ENCODE assay signal across 24 cellular contexts in the genomic region with DNA sequence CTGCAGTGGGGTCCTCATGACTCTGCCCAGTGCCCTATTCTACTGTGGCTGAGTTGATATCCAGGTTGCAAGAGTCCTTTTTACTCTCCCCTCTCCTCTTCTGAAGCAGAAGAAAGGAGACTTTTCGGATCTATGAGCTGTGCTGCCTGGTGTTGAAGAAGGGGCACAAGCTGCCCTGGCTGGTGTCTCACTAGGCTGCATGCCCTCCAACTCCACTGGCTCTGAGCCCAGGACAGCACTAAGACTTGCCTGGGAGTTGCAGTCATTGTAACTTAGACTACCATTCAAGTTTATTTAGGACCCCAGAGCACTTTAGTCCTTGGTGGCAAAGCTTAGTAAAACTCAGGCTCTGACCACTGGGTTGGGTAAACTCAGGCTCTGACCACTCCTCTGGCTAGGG.
DNase-seq lines count a peak whose midpoint lies in the region; ATAC-seq and TF ChIP-seq lines count a peak whose summit lies in the region.
"Had no signal": no experiment of that assay in that cellular context is flagged by ENCODE, and none has a peak within 500 bp of the region (broad histone marks: within the 10 kb centered on the region; RNA-seq: fewer than 3 reads in every experiment).

No MANE protein-coding gene starts in this region.

- H3K27me3 ChIP-seq in heart left ventricle = no peaks in the 10 kb centered on the region
- H3K27me3 ChIP-seq in left ventricle myocardium inferior (ENCODE audit: low read depth) = no peaks in the 10 kb centered on the region
- peaks cover 0 to 14% of the 10 kb centered on the region in 2 experiments for H3K27me3 ChIP-seq in mesenchymal stem cell (ENCODE audit: control insufficient read depth in 1 of 2, insufficient read depth in 1 of 2, low read length in 2 of 2)
- H3K27me3 ChIP-seq in aorta (ENCODE audit: control insufficient read depth in 1 of 2, insufficient read depth in 2 of 2, low read length in 1 of 2) = no peaks in the 10 kb centered on the region
- H3K27me3 ChIP-seq in smooth muscle cell (ENCODE audit: low read depth) = no peaks in the 10 kb centered on the region

- H3K9me3 ChIP-seq in heart left ventricle (no peaks in the 10 kb centered on the region), left ventricle myocardium inferior (replicated peaks) (no peaks in the 10 kb centered on the region), mesenchymal stem cell (ENCODE audit: control insufficient read depth, low read length) (no peaks in the 10 kb centered on the region), aorta (ENCODE audit: control insufficient read depth, low read length) (no peaks in the 10 kb centered on the region), smooth muscle cell (replicated peaks; ENCODE audit: low read depth) (no peaks in the 10 kb centered on the region)
- H3K9me3 ChIP-seq: HAP-1 had no signal

- H4K8ac ChIP-seq in mesenchymal stem cell (ENCODE audit: low read length) = peak overlapping the region; percentile 19

- peak overlapping the region; percentile 34 for H4K91ac ChIP-seq in mesenchymal stem cell (ENCODE audit: low read length)

- peak in 4 of 5 donors; percentile 9 to 37 (median 24) for DNase-seq in heart left ventricle
- DNase-seq in left ventricle myocardium inferior = no peak
- peak; percentile 20 for DNase-seq in NCI-H446 treated with DMSO at 0.1 percent for 48 hours (lab: John Stamatoyannopoulos, UW)
- no peak for DNase-seq in mesenchymal stem cell
- DNase-seq in aorta = no peak
- no peak for DNase-seq in NCI-H510A treated with DMSO at 0.1 percent for 48 hours (lab: John Stamatoyannopoulos, UW)
- DNase-seq in smooth muscle cell (lab: John Stamatoyannopoulos, UW; ENCODE audit: unreplicated experiment) = no peak
- DNase-seq: 8988T; ACHN; DMS53; HFFc6; NCI-H1105 treated with DMSO at 0.1 percent for 48 hours; NCI-H146; NCI-H1930; NCI-H2107; NCI-H82; NK-92 treated with Interleukin-12 subunit alpha and Interleukin-12 subunit beta, amount 100 ng/mL, for 24 hours; PC-9; RPMI8226; SHP77 had no signal

- peak in 2 of 4 donors; percentile 61 for ATAC-seq in heart left ventricle
- ATAC-seq in aorta (ENCODE audit: low FRiP score) = peak; percentile 41
- ATAC-seq: GM23338, HepG2, K562 had no signal

- H3F3A ChIP-seq in smooth muscle cell (ENCODE audit: low read depth) = no peaks in the 10 kb centered on the region

- H2BK5ac ChIP-seq in mesenchymal stem cell (ENCODE audit: low read depth, low read length, poor library complexity, severe bottlenecking) = no peak overlapping the region

- no peaks in the 10 kb centered on the region for H3K79me1 ChIP-seq in mesenchymal stem cell (replicated peaks; ENCODE audit: low read length, poor library complexity, severe bottlenecking)

- no peak overlapping the region for H2BK120ac ChIP-seq in mesenchymal stem cell (ENCODE audit: low read depth, low read length)

- no peak overlapping the region for H3K4ac ChIP-seq in mesenchymal stem cell (ENCODE audit: low read depth in 1 of 2, low read length in 2 of 2)

- H2AFZ ChIP-seq in mesenchymal stem cell (ENCODE audit: low read depth, low read length) (no peak overlapping the region), smooth muscle cell (ENCODE audit: low read depth) (no peak overlapping the region)
- H2AFZ ChIP-seq: GM23338, PC-9 had no signal

- peaks cover 0 to 3% (median 0%) of the 10 kb centered on the region in 12 donors for H3K4me1 ChIP-seq in heart left ventricle
- H3K4me1 ChIP-seq in left ventricle myocardium inferior = no peaks in the 10 kb centered on the region
- no peaks in the 10 kb centered on the region for H3K4me1 ChIP-seq in mesenchymal stem cell (ENCODE audit: control insufficient read depth, insufficient read depth, low read depth, low read length)
- no peaks in the 10 kb centered on the region for H3K4me1 ChIP-seq in aorta (ENCODE audit: control insufficient read depth in 1 of 2, insufficient read depth in 2 of 2, low read length in 2 of 2)
- no peaks in the 10 kb centered on the region for H3K4me1 ChIP-seq in smooth muscle cell (ENCODE audit: low read depth)
- H3K4me1 ChIP-seq: HAP-1 had no signal

- TF ChIP-seq POLR2A in heart left ventricle (IDR thresholded peaks at IDR 0.05) = no peak

- H3K36me3 ChIP-seq in heart left ventricle (no peaks in the 10 kb centered on the region), left ventricle myocardium inferior (no peaks in the 10 kb centered on the region), mesenchymal stem cell (ENCODE audit: control insufficient read depth in 1 of 2, insufficient read depth in 2 of 2, low read depth in 1 of 2, low read length in 2 of 2) (no peaks in the 10 kb centered on the region), aorta (ENCODE audit: control insufficient read depth in 1 of 2, insufficient read depth in 2 of 2, low read length in 1 of 2) (no peaks in the 10 kb centered on the region), smooth muscle cell (ENCODE audit: low read depth) (no peaks in the 10 kb centered on the region)
- H3K36me3 ChIP-seq: HAP-1 had no signal

- H3K23ac ChIP-seq in mesenchymal stem cell (ENCODE audit: low read length in 2 of 2) = no peak overlapping the region

- intact Hi-C loops in heart left ventricle (cut with DNase I) (loop anchor here in 5 of 10 donors (5.0 to 10.0 kb wide), 6 partner anchors 166 to 278 kb away; no protein-coding TSS in a partner anchor), left ventricle myocardium inferior (cut with micrococcal nuclease) (no loop called here), aorta (cut with DNase I) (loop anchor here (10.0 kb wide), 2 partner anchors 186 to 276 kb away; no protein-coding TSS in a partner anchor)

- H3K4me3 ChIP-seq in heart left ventricle (no peak overlapping the region), left ventricle myocardium inferior (no peak overlapping the region), mesenchymal stem cell (ENCODE audit: insufficient read depth in 1 of 2, low read depth in 1 of 2, low read length in 2 of 2) (no peak overlapping the region), aorta (ENCODE audit: low read length in 2 of 2) (no peak overlapping the region), smooth muscle cell (no peak overlapping the region)
- H3K4me3 ChIP-seq: GM23338, HAP-1, K562, PC-9 had no signal

- WGBS in heart left ventricle, 4 donors = 40 to 70% (median 64%) methylated on average over 1 of the region's 1 CpG
- 94% methylated on average over 1 of the region's 1 CpG for WGBS in mesenchymal stem cell
- WGBS in aorta, 2 donors = 67 to 73% methylated on average over 1 of the region's 1 CpG
- 89% methylated on average over 1 of the region's 1 CpG for WGBS in smooth muscle cell (ENCODE audit: low lambda C conversion rate)

- no peak overlapping the region for H3K4me2 ChIP-seq in mesenchymal stem cell (ENCODE audit: low read length, poor library complexity, severe bottlenecking)
- no peak overlapping the region for H3K4me2 ChIP-seq in smooth muscle cell
- H3K4me2 ChIP-seq: GM23338, PC-9 had no signal

- H3K18ac ChIP-seq in mesenchymal stem cell (ENCODE audit: low read depth in 1 of 2, low read length in 2 of 2) = peak overlapping the region in 1 of 2 experiments; percentile 37

- no peak overlapping the region for H2BK15ac ChIP-seq in mesenchymal stem cell (ENCODE audit: low read depth, poor library complexity, severe bottlenecking)

- H3K79me2 ChIP-seq in smooth muscle cell (ENCODE audit: low read depth) = no peaks in the 10 kb centered on the region

- H2AK5ac ChIP-seq in mesenchymal stem cell (ENCODE audit: low read length, severe bottlenecking) = no peak overlapping the region

- no peak overlapping the region for H3K27ac ChIP-seq in heart left ventricle
- no peak overlapping the region for H3K27ac ChIP-seq in left ventricle myocardium inferior (replicated peaks)
- no peak overlapping the region for H3K27ac ChIP-seq in mesenchymal stem cell (ENCODE audit: low read length, poor library complexity, severe bottlenecking)
- no peak overlapping the region for H3K27ac ChIP-seq in aorta (ENCODE audit: low read depth in 1 of 2, low read length in 2 of 2)
- no peak overlapping the region for H3K27ac ChIP-seq in smooth muscle cell (ENCODE audit: low read depth)
- H3K27ac ChIP-seq: PC-9 had no signal

- peak overlapping the region in 1 of 2 experiments; percentile 78 for H2BK12ac ChIP-seq in mesenchymal stem cell (ENCODE audit: low read length in 2 of 2)

- TF ChIP-seq CTCF in heart left ventricle (IDR thresholded peaks at IDR 0.05) (no peak), left ventricle myocardium inferior (IDR thresholded peaks at IDR 0.05; ENCODE audit: borderline replicate concordance) (no peak), smooth muscle cell (IDR thresholded peaks at IDR 0.05; ENCODE audit: borderline replicate concordance, insufficient read depth, poor library complexity, severe bottlenecking) (no peak)

- H3K9ac ChIP-seq in mesenchymal stem cell (ENCODE audit: low read length) = no peak overlapping the region
- H3K9ac ChIP-seq in smooth muscle cell (ENCODE audit: low read depth) = no peak overlapping the region

- H3K14ac ChIP-seq in mesenchymal stem cell (ENCODE audit: low read length in 2 of 2) = no peak overlapping the region

- no peaks in the 10 kb centered on the region for H4K20me1 ChIP-seq in smooth muscle cell (ENCODE audit: low read depth)

Comparison
In these comparisons a context has a peak if more than half of its experiments do, and no peak if none do; other contexts are left out.
1. DNase-seq: peak in heart left ventricle (4 of 5) and NCI-H446 treated with DMSO at 0.1 percent for 48 hours (single experiment); none in left ventricle myocardium inferior (single experiment), mesenchymal stem cell (single experiment), aorta (0 of 2), NCI-H510A treated with DMSO at 0.1 percent for 48 hours (single experiment) and smooth muscle cell (single experiment).